In the genomic region with DNA sequence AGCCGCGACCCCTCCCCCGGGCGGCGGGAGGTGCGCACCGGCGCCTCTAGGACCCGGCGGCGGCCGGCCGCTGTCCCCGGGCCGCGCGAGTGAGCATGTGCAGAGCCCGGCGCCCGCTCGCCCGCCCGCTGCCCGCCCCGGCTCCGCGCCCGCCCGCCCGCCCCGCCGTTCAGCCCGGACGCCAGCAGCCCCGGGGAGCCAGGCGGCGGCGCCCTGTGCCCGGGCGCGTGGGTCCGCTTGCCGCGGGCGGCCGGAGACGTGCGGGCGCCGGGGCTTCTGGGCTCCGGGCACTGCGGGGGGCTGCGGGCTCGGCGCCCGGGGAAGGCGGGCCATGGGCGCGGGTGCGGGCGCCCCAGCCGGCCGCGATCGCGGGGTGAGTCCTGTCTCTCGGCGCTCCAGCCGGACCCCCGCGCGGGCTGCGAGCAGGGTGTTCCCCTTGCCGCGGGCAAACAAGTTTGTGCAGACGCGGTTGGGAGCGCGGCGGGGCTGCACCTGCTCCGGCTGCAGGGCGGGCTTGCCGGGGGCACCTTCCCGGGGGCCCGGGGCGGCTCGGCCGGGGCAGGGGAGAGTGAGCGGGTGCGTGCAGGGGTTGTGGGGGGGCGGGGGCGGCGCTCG, we compare ENCODE assay signal across 1 cellular context.
TF ChIP-seq lines count a peak whose summit lies in the region.

A gene (plus strand): TSS at position 100 of the 615 bp plus-strand sequence. CDS start 10,280 bp downstream, outside the sequence.

TF ChIP-seq in endothelial cell of umbilical vein, 7 proteins besides CTCF, POLR2A, EP300 and RAD21 (continued from another document):
- TF ChIP-seq FOS (IDR thresholded peaks at IDR 0.05; ENCODE audit: borderline replicate concordance, insufficient read depth, low read length) (no peak), MYC (IDR thresholded peaks at IDR 0.05; ENCODE audit: low read depth, low read length) (no peak)
